8 cellular contexts compared by ENCODE assay signal in genomic region chr10:110530131-110530831, GRCh38. TPM values are rescaled to one million over a fixed set of nuclear protein-coding genes. Genes with fewer than 3 reads are reported as not detected.
A peak's percentile ranks its signal among the peaks of the same experiment; 100 is the strongest.
DNase-seq lines count a peak whose midpoint lies in the region; ATAC-seq, FAIRE-seq and TF ChIP-seq lines count a peak whose summit lies in the region.

No MANE protein-coding gene starts in this region.

- H3K79me2 ChIP-seq in mammary epithelial cell (ENCODE audit: insufficient read depth, low read length), result no peaks in the 10 kb centered on the region

- CTCF ChIA-PET in mammary epithelial cell (lab: Charles Lee; ENCODE audit: low non-redundant PET), result no interaction called here

- no peak overlapping the region for H3K4me3 ChIP-seq in BLaER1 treated with 17β-estradiol and CSF1 and Interleukin-3, amounts not matched to agents 10 nM and 100 nM
- H3K4me3 ChIP-seq in HUES48 (ENCODE audit: low read depth, low read length), result peak overlapping the region; percentile 70
- peak overlapping the region; percentile 15 to 38 (median 28) for H3K4me3 ChIP-seq in mammary epithelial cell (replicated peaks in 1 of 3; ENCODE audit: insufficient read depth in 1 of 3, low read depth in 2 of 3, low read length in 3 of 3)
- no peak overlapping the region for H3K4me3 ChIP-seq in kidney (ENCODE audit: low read length in 2 of 2)

- H3K9ac ChIP-seq in BLaER1 treated with 17β-estradiol and CSF1 and Interleukin-3, amounts not matched to agents 10 nM and 100 nM, result no peak overlapping the region
- peak overlapping the region; percentile 66 for H3K9ac ChIP-seq in HUES48 (ENCODE audit: low read depth, low read length)
- H3K9ac ChIP-seq in mammary epithelial cell (ENCODE audit: insufficient read depth, low read length), result no peak overlapping the region
- no peak overlapping the region for H3K9ac ChIP-seq in kidney (ENCODE audit: low read length in 2 of 2)

- peak overlapping the region; percentile 30 to 72 (median 56); a peak in 20 of 22 replicates for H3K4me2 ChIP-seq in BLaER1 treated with 17β-estradiol and CSF1 and Interleukin-3, amounts not matched to agents 10 nM and 100 nM
- peak overlapping the region; percentile 76 for H3K4me2 ChIP-seq in mammary epithelial cell (ENCODE audit: insufficient read depth, low read depth, low read length)

- no peaks in the 10 kb centered on the region; a peak in 1 of 22 replicates for H4K20me1 ChIP-seq in BLaER1 treated with 17β-estradiol and CSF1 and Interleukin-3, amounts not matched to agents 10 nM and 100 nM
- no peaks in the 10 kb centered on the region for H4K20me1 ChIP-seq in mammary epithelial cell (ENCODE audit: insufficient read depth, low read length)

- BruUV-seq in mammary epithelial cell (replicated peaks; lab: Mats Ljungman, UMichigan), result no TSS peak

- peaks cover 66 to 92% (median 81%) of the 10 kb centered on the region in 10 experiments for H3K4me1 ChIP-seq in BLaER1 treated with 17β-estradiol and CSF1 and Interleukin-3, amounts not matched to agents 10 nM and 100 nM
- H3K4me1 ChIP-seq in HUES48 (ENCODE audit: control insufficient read depth, insufficient read depth, low read length) (peaks cover 18% of the 10 kb centered on the region), mammary epithelial cell (ENCODE audit: insufficient read depth, low read length) (peaks cover 44% of the 10 kb centered on the region), kidney (ENCODE audit: control insufficient read depth in 1 of 2, insufficient read depth in 1 of 2, low read depth in 1 of 2, low read length in 2 of 2) (no peaks in the 10 kb centered on the region)

- H3K27me3 ChIP-seq in BLaER1 treated with 17β-estradiol and CSF1 and Interleukin-3, amounts not matched to agents 10 nM and 100 nM, result peaks cover 4 to 10% (median 8%) of the 10 kb centered on the region in 11 experiments; a peak in 14 of 22 replicates
- no peaks in the 10 kb centered on the region for H3K27me3 ChIP-seq in HUES48 (ENCODE audit: control insufficient read depth, insufficient read depth, low read length)
- H3K27me3 ChIP-seq in mammary epithelial cell (ENCODE audit: insufficient read depth, low read length), result no peaks in the 10 kb centered on the region

- no peaks in the 10 kb centered on the region for H3K9me3 ChIP-seq in BLaER1 treated with 17β-estradiol and CSF1 and Interleukin-3, amounts not matched to agents 10 nM and 100 nM (replicated peaks in 1 of 11)
- H3K9me3 ChIP-seq in HUES48 (ENCODE audit: control insufficient read depth, insufficient read depth, low read length) (no peaks in the 10 kb centered on the region), mammary epithelial cell (replicated peaks; ENCODE audit: insufficient read depth, low read length) (no peaks in the 10 kb centered on the region), kidney (ENCODE audit: control insufficient read depth in 1 of 2, low read length in 2 of 2) (no peaks in the 10 kb centered on the region)

- DNase-seq in mammary epithelial cell, result peak; percentile 58
- DNase-seq in kidney, result peak; percentile 91
- DNase-seq in ureter (ENCODE audit: low spot score), result peak; percentile 63
- no peak for DNase-seq in NCI-H82 (lab: John Stamatoyannopoulos, UW)
- no peak for DNase-seq in Kasumi-1 (lab: John Stamatoyannopoulos, UW)

- ATAC-seq in HG03378 (IDR thresholded peaks at IDR 0.05; ENCODE audit: unreplicated experiment), result no peak

- no peak for TF ChIP-seq CTCF in mammary epithelial cell (conservative IDR thresholded peaks at IDR 0.05 in 1 of 2, IDR thresholded peaks at IDR 0.05 in 1 of 2; ENCODE audit: extremely low read depth in 1 of 2, insufficient read depth in 1 of 2, low read depth in 1 of 2, low read length in 2 of 2)
- no peak for TF ChIP-seq CTCF in kidney (IDR thresholded peaks at IDR 0.05; ENCODE audit: borderline replicate concordance, extremely low read depth, insufficient read depth)

- peak overlapping the region; percentile 88 for H2AFZ ChIP-seq in mammary epithelial cell (ENCODE audit: low read depth, low read length)

- intact Hi-C loops in mammary epithelial cell (cut with micrococcal nuclease), result no loop called here
- intact Hi-C loops in kidney (cut with DNase I), result no loop called here

- in situ Hi-C loops in mammary epithelial cell (cut with MboI; ENCODE audit: low sequenced_read_pairs in 2 of 2), result no loop called here

- dilution Hi-C loops in mammary epithelial cell (cut with HindIII; ENCODE audit: low sequenced_read_pairs), result no loop called here

- no peak for FAIRE-seq in kidney (lab: Jason Lieb, UNC)

- no peak overlapping the region for H3K27ac ChIP-seq in BLaER1 treated with 17β-estradiol and CSF1 and Interleukin-3, amounts not matched to agents 10 nM and 100 nM
- H3K27ac ChIP-seq in HUES48 (ENCODE audit: low read depth, low read length) (peak overlapping the region; percentile 95), mammary epithelial cell (ENCODE audit: insufficient read depth, low read depth, low read length) (peak overlapping the region; percentile 20), kidney (ENCODE audit: low read depth in 2 of 2, low read length in 2 of 2) (no peak overlapping the region)

- no peaks in the 10 kb centered on the region for H3K36me3 ChIP-seq in BLaER1 treated with 17β-estradiol and CSF1 and Interleukin-3, amounts not matched to agents 10 nM and 100 nM
- no peaks in the 10 kb centered on the region for H3K36me3 ChIP-seq in HUES48 (ENCODE audit: control insufficient read depth, insufficient read depth, low read length)
- no peaks in the 10 kb centered on the region for H3K36me3 ChIP-seq in mammary epithelial cell (ENCODE audit: insufficient read depth, low read length)
- H3K36me3 ChIP-seq in kidney (ENCODE audit: control insufficient read depth in 1 of 2, insufficient read depth in 2 of 2, low read length in 2 of 2), result no peaks in the 10 kb centered on the region

- WGBS in mammary epithelial cell (ENCODE audit: low coverage, missing lambda C conversion rate), result 15% methylated on average over 10 of the region's 35 CpGs

RNA-seq across cellular contexts. Expression of gene DUSP5, which starts 32.6 kb away (rescaled TPM):
- total RNA-seq in mammary epithelial cell, result 100 to 1,000 TPM in 1 of 2 donors, 10 to 100 TPM in 1; 18.0 to 107 TPM
- 66.7 TPM for polyA plus RNA-seq in mammary epithelial cell
- 70.5 TPM for polyA minus RNA-seq in mammary epithelial cell
- 23.7 TPM for total RNA-seq in kidney
- polyA plus RNA-seq in kidney (ENCODE audit: insufficient read depth, low read depth, low replicate concordance), result 9.0 TPM
- 14.3 TPM for total RNA-seq in ureter

RNA-seq across cellular contexts. Expression of gene SMC3, which starts 37.2 kb away (rescaled TPM):
- total RNA-seq in mammary epithelial cell (10 to 100 TPM; 10.2 to 34.3 TPM), kidney (29.6 TPM), ureter (30.2 TPM)
- polyA plus RNA-seq in mammary epithelial cell (8.7 TPM), kidney (ENCODE audit: insufficient read depth, low read depth, low replicate concordance) (13.9 TPM)
- polyA minus RNA-seq in mammary epithelial cell, result 10.0 TPM

Comparison
In these comparisons a context has a peak if more than half of its experiments do, and no peak if none do; other contexts are left out.
1. H3K27ac ChIP-seq: peak in HUES48 (single experiment) and mammary epithelial cell (single experiment); none in BLaER1 treated with 17β-estradiol and CSF1 and Interleukin-3, amounts not matched to agents 10 nM and 100 nM (0 of 11) and kidney (0 of 2).
2. H3K4me3 ChIP-seq: peak in HUES48 (single experiment) and mammary epithelial cell (3 of 3); none in BLaER1 treated with 17β-estradiol and CSF1 and Interleukin-3, amounts not matched to agents 10 nM and 100 nM (0 of 10) and kidney (0 of 2).
3. DNase-seq: peak in mammary epithelial cell (single experiment), kidney (single experiment) and ureter (single experiment); none in NCI-H82 (single experiment) and Kasumi-1 (0 of 2).